Comparison of ENCODE assay signal across 1 cellular context in the genomic region with DNA sequence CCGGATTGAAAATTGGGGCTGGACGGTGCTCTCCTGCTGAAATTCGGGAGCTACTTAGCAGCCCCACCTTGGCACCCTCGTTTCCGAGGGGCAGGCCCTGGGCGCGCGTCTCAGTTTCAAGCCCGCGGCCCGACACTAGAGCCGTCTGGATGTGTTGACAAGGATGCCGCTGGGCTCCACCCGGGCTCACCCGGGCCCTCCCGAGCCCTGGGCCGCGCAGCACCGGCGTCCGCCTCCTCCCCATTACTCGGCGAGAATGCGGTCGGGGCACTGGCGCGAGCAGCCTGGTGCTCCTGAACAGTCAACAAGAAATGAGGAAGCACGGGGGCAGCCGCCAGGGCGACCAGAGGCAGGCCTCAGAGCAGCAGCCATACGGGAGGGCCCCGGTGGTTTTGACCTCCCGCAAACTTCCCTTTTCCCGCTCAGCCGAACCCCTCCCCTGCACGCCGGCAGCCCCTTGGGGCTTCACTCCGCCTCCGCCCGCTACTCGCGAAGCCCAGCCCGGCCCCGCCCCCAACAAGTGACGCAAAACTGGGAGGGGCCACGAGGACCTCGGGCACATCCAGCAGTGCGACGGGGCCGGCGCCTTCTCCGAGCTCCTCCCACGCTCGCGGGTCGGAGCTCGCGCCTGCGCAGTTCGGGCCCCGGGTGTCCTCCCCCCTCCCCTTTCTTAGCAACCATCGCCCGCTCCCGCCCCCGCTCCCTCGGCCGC.
TF ChIP-seq lines count a peak whose summit lies in the region.

No MANE protein-coding gene starts in this region.

TF ChIP-seq in SK-N-SH, 30 proteins besides CTCF, POLR2A, EP300 and RAD21 (continued from another document):
- no peak for TF ChIP-seq GABPA (IDR thresholded peaks at IDR 0.05; ENCODE audit: low read depth)
- TF ChIP-seq, protein P1, sequence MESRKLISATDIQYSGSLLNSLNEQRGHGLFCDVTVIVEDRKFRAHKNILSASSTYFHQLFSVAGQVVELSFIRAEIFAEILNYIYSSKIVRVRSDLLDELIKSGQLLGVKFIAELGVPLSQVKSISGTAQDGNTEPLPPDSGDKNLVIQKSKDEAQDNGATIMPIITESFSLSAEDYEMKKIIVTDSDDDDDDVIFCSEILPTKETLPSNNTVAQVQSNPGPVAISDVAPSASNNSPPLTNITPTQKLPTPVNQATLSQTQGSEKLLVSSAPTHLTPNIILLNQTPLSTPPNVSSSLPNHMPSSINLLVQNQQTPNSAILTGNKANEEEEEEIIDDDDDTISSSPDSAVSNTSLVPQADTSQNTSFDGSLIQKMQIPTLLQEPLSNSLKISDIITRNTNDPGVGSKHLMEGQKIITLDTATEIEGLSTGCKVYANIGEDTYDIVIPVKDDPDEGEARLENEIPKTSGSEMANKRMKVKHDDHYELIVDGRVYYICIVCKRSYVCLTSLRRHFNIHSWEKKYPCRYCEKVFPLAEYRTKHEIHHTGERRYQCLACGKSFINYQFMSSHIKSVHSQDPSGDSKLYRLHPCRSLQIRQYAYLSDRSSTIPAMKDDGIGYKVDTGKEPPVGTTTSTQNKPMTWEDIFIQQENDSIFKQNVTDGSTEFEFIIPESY (IDR thresholded peaks at IDR 0.05; ENCODE audit: borderline replicate concordance, low read depth), result no peak
- TF ChIP-seq TAF1 (IDR thresholded peaks at IDR 0.05; ENCODE audit: borderline replicate concordance, low read depth, low read length), result peak; percentile 65; the same call in 1 of the 2 replicates
- TF ChIP-seq, protein P2, sequence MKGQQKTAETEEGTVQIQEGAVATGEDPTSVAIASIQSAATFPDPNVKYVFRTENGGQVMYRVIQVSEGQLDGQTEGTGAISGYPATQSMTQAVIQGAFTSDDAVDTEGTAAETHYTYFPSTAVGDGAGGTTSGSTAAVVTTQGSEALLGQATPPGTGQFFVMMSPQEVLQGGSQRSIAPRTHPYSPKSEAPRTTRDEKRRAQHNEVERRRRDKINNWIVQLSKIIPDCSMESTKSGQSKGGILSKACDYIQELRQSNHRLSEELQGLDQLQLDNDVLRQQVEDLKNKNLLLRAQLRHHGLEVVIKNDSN (IDR thresholded peaks at IDR 0.05; ENCODE audit: borderline replicate concordance, low read depth), result 0 out of 2 replicates have a peak, but pooled peaks have one; percentile 18
- no peak for TF ChIP-seq RFX5 (IDR thresholded peaks at IDR 0.05; ENCODE audit: low read length)
- TF ChIP-seq FOXM1 (IDR thresholded peaks at IDR 0.05; ENCODE audit: low read depth), result no peak
- TF ChIP-seq GATA2 (CRISPR knock-in tag; IDR thresholded peaks at IDR 0.05), result no peak
